21 cellular contexts compared by ENCODE assay signal in the genomic region with DNA sequence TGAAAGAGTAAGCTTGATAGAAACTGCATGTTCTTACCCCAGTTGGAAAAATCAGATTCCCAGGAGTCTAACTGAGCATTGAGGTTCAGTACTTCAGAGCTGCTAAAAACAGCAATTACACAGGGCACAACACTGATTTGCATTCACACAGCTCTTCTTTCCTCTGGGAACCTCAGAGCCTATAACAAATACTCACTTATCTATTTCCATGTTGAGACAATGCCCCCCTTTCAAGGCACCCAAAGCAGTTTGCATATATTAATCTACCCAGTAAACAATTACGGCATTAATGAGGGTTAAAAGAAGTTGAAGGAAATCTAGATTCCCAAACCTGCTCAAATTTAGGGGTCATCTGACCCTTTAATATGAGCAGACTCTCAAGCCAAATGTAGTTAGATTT.
"Had no signal": no experiment of that assay in that cellular context is flagged by ENCODE, and none has a peak within 500 bp of the region (broad histone marks: within the 10 kb centered on the region; RNA-seq: fewer than 3 reads in every experiment).

No MANE protein-coding gene starts in this region.

- H3K4me3 Mint-ChIP-seq: activated CD4-positive, alpha-beta T cell treated with anti-CD3 and anti-CD28 coated beads for 36 hours; activated T-cell treated with anti-CD3 and anti-CD28 coated beads, Interleukin-2, amount 50 U/mL, for 72 hours; memory B cell; nephron had no signal

- H3K27ac ChIP-seq: colonic mucosa, skin epidermis, thyroid gland, upper lobe of right lung had no signal

- H3K4me1 Mint-ChIP-seq: activated CD4-positive, alpha-beta T cell treated with anti-CD3 and anti-CD28 coated beads for 36 hours; memory B cell; nephron had no signal

- DNase-seq: activated CD4-positive, alpha-beta T cell treated with anti-CD3 and anti-CD28 coated beads for 36 hours; activated CD4-positive, CD25-positive, alpha-beta regulatory T cell; activated naive CD4-positive, alpha-beta T cell; activated T-cell treated with anti-CD3 and anti-CD28 coated beads for 4 hours; activated T-cell treated with anti-CD3 and anti-CD28 coated beads, Interleukin-2, amount 50 U/mL, for 72 hours; colonic mucosa; effector memory CD4-positive, alpha-beta T cell; kidney; mucosa of descending colon; retina; stimulated activated CD4-positive, alpha-beta T cell treated with anti-CD3 and anti-CD28 coated beads, Interleukin-12 subunit alpha, Interleukin-12 subunit beta, amount 100 ng/mL, for 4 hours; stimulated activated CD4-positive, alpha-beta T cell treated with anti-CD3 and anti-CD28 coated beads, Interleukin-4, amount 100 ng/mL, for 1 hour; stimulated activated naive CD8-positive, alpha-beta T cell treated with anti-CD3 and anti-CD28 coated beads, Interleukin-15, Interleukin-2, amounts not matched to agents 100 U/mL and 50 U/mL, for 24 hours; thyroid gland; upper lobe of right lung had no signal

- H3K27me3 ChIP-seq: colonic mucosa, thyroid gland, upper lobe of right lung had no signal

- H3K27ac Mint-ChIP-seq: activated CD4-positive, alpha-beta T cell treated with anti-CD3 and anti-CD28 coated beads for 36 hours; activated naive CD4-positive, alpha-beta T cell treated with anti-CD3 and anti-CD28 coated beads, Interleukin-2, amount 50 U/mL, for 72 hours; activated T-cell treated with anti-CD3 and anti-CD28 coated beads, Interleukin-2, amount 50 U/mL, for 72 hours; memory B cell; nephron; progenitor cell of endocrine pancreas had no signal

- ATAC-seq: activated CD4-positive, alpha-beta T cell treated with anti-CD3 and anti-CD28 coated beads for 36 hours; activated naive CD4-positive, alpha-beta T cell treated with anti-CD3 and anti-CD28 coated beads, Interleukin-2, amount 50 U/mL, for 72 hours; activated T-cell treated with anti-CD3 and anti-CD28 coated beads, Interleukin-2, amount 50 U/mL, for 72 hours; mucosa of descending colon; sciatic nerve; stimulated activated naive CD8-positive, alpha-beta T cell treated with anti-CD3 and anti-CD28 coated beads, Interleukin-15, Interleukin-2, amounts not matched to agents 100 U/mL and 50 U/mL, for 24 hours; upper lobe of right lung had no signal

- H3K27me3 Mint-ChIP-seq: memory B cell, progenitor cell of endocrine pancreas had no signal

- H3K36me3 Mint-ChIP-seq: memory B cell had no signal
